Comparison of ENCODE assay signal across 16 cellular contexts in the genomic region with DNA sequence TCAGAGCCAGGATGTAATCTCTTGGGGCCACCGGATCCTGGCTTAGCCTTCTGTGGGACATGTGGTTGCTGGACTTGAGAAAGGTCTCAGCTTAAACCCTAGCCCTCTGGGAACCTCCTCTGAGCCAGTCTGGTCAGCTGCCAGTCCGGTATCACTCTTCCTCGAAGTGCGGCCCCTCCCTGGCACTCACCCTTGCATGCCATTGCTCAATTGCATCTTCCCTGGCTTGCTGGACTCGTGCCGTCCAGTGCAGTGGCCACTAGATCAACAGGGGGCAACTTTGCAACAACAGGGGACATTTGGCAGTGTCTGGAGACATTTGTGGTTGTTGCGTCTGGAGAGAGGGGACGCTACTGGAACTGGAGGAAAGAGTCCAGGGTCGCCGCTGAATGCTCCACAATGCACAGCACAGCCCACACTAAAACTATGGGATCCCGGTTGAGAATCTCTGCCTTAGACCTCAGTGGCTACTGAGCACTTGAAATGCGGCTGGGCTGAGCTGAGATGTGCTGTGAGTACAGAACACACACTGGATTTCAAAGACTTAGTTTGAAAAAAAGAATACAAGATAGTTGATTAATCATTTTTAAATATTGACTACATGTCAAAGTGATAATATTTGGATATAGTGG.
A peak's percentile ranks its signal among the peaks of the same experiment; 100 is the strongest.
DNase-seq lines count a peak whose midpoint lies in the region; ATAC-seq and TF ChIP-seq lines count a peak whose summit lies in the region.
"Had no signal": no experiment of that assay in that cellular context is flagged by ENCODE, and none has a peak within 500 bp of the region (broad histone marks: within the 10 kb centered on the region; RNA-seq: fewer than 3 reads in every experiment).

No MANE protein-coding gene starts in this region.

- CTCF ChIA-PET in WTC11 (lab: Charles Lee) = no interaction called here

- no peak overlapping the region for H3K4me3 ChIP-seq in skeletal muscle cell (ENCODE audit: low read depth, low read length)
- H3K4me3 ChIP-seq: SJSA1 had no signal

- H3K36me3 Mint-ChIP-seq in WTC11 = no peaks in the 10 kb centered on the region
- H3K36me3 Mint-ChIP-seq: stimulated activated effector memory CD8-positive, alpha-beta T cell treated with anti-CD3 and anti-CD28 coated beads, Interleukin-12 subunit alpha, Interleukin-12 subunit beta, amount 100 ng/mL, for 72 hours had no signal

- DNase-seq in GOT3 (lab: John Stamatoyannopoulos, UW) (peak; percentile 65), WTC11 (ENCODE audit: low spot score) (no peak), fibroblast of the conjunctiva (ENCODE audit: low read depth) (peak; percentile 84), skeletal muscle cell (ENCODE audit: low read depth) (peak; percentile 54)
- DNase-seq in NK-92 treated with Interleukin-12 subunit alpha and Interleukin-12 subunit beta, amount 100 ng/mL, for 24 hours (lab: John Stamatoyannopoulos, UW) = no peak
- DNase-seq: C1 segment of cervical spinal cord; cortex of kidney; KBM-7; NCI-H2081; stimulated activated CD4-positive, alpha-beta T cell treated with anti-CD3 and anti-CD28 coated beads, Interleukin-4, amount 100 ng/mL, for 1 hour had no signal

- peaks cover 5% of the 10 kb centered on the region for H3K27me3 Mint-ChIP-seq in WTC11 (ENCODE audit: low read depth)

- POLR2A ChIA-PET in WTC11 (lab: Charles Lee) = no interaction called here

- H3K4me3 Mint-ChIP-seq in WTC11 = no peak overlapping the region
- H3K4me3 Mint-ChIP-seq: stimulated activated effector memory CD8-positive, alpha-beta T cell treated with anti-CD3 and anti-CD28 coated beads, Interleukin-12 subunit alpha, Interleukin-12 subunit beta, amount 100 ng/mL, for 72 hours had no signal

- peaks cover 42% of the 10 kb centered on the region for H3K4me1 Mint-ChIP-seq in WTC11
- H3K4me1 Mint-ChIP-seq: stimulated activated effector memory CD8-positive, alpha-beta T cell treated with anti-CD3 and anti-CD28 coated beads, Interleukin-12 subunit alpha, Interleukin-12 subunit beta, amount 100 ng/mL, for 72 hours had no signal

- no peaks in the 10 kb centered on the region for H3K9me3 Mint-ChIP-seq in WTC11
- H3K9me3 Mint-ChIP-seq: stimulated activated effector memory CD8-positive, alpha-beta T cell treated with anti-CD3 and anti-CD28 coated beads, Interleukin-12 subunit alpha, Interleukin-12 subunit beta, amount 100 ng/mL, for 72 hours had no signal

- H3K27ac Mint-ChIP-seq in WTC11 = no peak overlapping the region
- H3K27ac Mint-ChIP-seq: progenitor cell of endocrine pancreas; stimulated activated effector memory CD8-positive, alpha-beta T cell treated with anti-CD3 and anti-CD28 coated beads, Interleukin-12 subunit alpha, Interleukin-12 subunit beta, amount 100 ng/mL, for 72 hours had no signal

- no peak for ATAC-seq in WTC11
- no peak for ATAC-seq in HG03097 (IDR thresholded peaks at IDR 0.05; ENCODE audit: low FRiP score, unreplicated experiment)
- ATAC-seq in activated CD4-positive, CD25-positive, alpha-beta regulatory T cell treated with anti-CD3 and anti-CD28 coated beads, Interleukin-2, amount 50 U/mL, for 24 hours = no peak
- ATAC-seq in HG03045 (IDR thresholded peaks at IDR 0.05; ENCODE audit: unreplicated experiment) = no peak
- ATAC-seq: stimulated activated effector memory CD8-positive, alpha-beta T cell treated with anti-CD3 and anti-CD28 coated beads, Interleukin-12 subunit alpha, Interleukin-12 subunit beta, amount 100 ng/mL, for 72 hours had no signal

- no peak for TF ChIP-seq CTCF in WTC11 (IDR thresholded peaks at IDR 0.05)

TF ChIP-seq in WTC11, 78 proteins besides CTCF, POLR2A, EP300 and RAD21:
- no peak for TF ChIP-seq RELA (CRISPR knock-in tag; IDR thresholded peaks at IDR 0.05; ENCODE audit: borderline replicate concordance)
- TF ChIP-seq, protein P1, sequence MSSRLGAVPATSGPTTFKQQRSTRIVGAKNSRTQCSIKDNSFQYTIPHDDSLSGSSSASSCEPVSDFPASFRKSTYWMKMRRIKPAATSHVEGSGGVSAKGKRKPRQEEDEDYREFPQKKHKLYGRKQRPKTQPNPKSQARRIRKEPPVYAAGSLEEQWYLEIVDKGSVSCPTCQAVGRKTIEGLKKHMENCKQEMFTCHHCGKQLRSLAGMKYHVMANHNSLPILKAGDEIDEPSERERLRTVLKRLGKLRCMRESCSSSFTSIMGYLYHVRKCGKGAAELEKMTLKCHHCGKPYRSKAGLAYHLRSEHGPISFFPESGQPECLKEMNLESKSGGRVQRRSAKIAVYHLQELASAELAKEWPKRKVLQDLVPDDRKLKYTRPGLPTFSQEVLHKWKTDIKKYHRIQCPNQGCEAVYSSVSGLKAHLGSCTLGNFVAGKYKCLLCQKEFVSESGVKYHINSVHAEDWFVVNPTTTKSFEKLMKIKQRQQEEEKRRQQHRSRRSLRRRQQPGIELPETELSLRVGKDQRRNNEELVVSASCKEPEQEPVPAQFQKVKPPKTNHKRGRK (CRISPR knock-in tag; IDR thresholded peaks at IDR 0.05; ENCODE audit: borderline replicate concordance) = 0 out of 2 replicates have a peak, but pooled peaks have one; percentile 54

Comparison
In these comparisons a context has a peak if more than half of its experiments do, and no peak if none do; other contexts are left out.
1. DNase-seq: peak in GOT3 (single experiment), fibroblast of the conjunctiva (single experiment) and skeletal muscle cell (single experiment); none in WTC11 (single experiment) and NK-92 treated with Interleukin-12 subunit alpha and Interleukin-12 subunit beta, amount 100 ng/mL, for 24 hours (single experiment).